Comparison of ENCODE assay signal across 1 cellular context in the genomic region with DNA sequence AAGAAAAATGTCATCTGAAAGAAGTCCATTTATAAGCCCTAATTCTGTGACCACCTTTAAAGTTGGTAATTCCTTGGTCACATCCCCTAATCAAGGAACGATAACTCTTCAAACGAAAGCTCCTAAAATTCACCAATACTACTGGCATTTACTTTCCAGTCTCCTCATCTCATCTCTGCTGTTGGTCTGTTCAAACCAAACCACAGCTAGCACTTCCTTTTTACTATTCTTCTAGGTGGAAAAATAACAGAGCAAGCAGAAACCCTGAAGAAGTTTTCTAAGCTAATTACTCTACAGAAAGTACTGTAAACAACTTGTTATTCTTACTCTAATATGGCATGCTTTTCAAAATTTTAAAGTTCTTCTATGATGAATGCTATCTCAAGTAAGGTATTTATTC.
TF ChIP-seq lines count a peak whose summit lies in the region.

No MANE protein-coding gene starts in this region.

TF ChIP-seq in GM12878, 131 proteins besides CTCF, POLR2A, EP300 and RAD21:
- TF ChIP-seq SPI1 (IDR thresholded peaks at IDR 0.05; ENCODE audit: borderline replicate concordance, insufficient read depth, low read depth, low read length) (peak; percentile 44; the same call in 1 of the 2 replicates), EED (IDR thresholded peaks at IDR 0.05; ENCODE audit: low read depth) (no peak)
